ENCODE assay signal across 31 cellular contexts in genomic region chr15:43190178-43190577, GRCh38. TPM values are rescaled to one million over a fixed set of nuclear protein-coding genes. Genes with fewer than 3 reads are reported as not detected.
A peak's percentile ranks its signal among the peaks of the same experiment; 100 is the strongest.
DNase-seq lines count a peak whose midpoint lies in the region; ATAC-seq and TF ChIP-seq lines count a peak whose summit lies in the region.
"Had no signal": no experiment of that assay in that cellular context is flagged by ENCODE, and none has a peak within 500 bp of the region (broad histone marks: within the 10 kb centered on the region; RNA-seq: fewer than 3 reads in every experiment).

No MANE protein-coding gene starts in this region.

- TF ChIP-seq EP300 in gastroesophageal sphincter (IDR thresholded peaks at IDR 0.05) = no peak

- no peak for TF ChIP-seq POLR2A in gastroesophageal sphincter (IDR thresholded peaks at IDR 0.05)

- peaks cover 21 to 60% of the 10 kb centered on the region in 2 donors for H3K36me3 ChIP-seq in gastroesophageal sphincter

- peaks cover 0 to 42% (median 12%) of the 10 kb centered on the region in 3 donors for H3K4me1 ChIP-seq in gastroesophageal sphincter

- WGBS in gastroesophageal sphincter (ENCODE audit: low coverage in 1 of 2), 2 donors = 33 to 55% methylated on average over 1 of the region's 1 CpG

- peaks cover 24% of the 10 kb centered on the region for H3K4me1 Mint-ChIP-seq in memory B cell
- peaks cover 16% of the 10 kb centered on the region for H3K4me1 Mint-ChIP-seq in activated T-cell treated with anti-CD3 and anti-CD28 coated beads, Interleukin-2, amount 50 U/mL, for 72 hours (ENCODE audit: low read depth)

- H3K4me3 Mint-ChIP-seq in memory B cell = no peak overlapping the region
- H3K4me3 Mint-ChIP-seq in activated T-cell treated with anti-CD3 and anti-CD28 coated beads, Interleukin-2, amount 50 U/mL, for 72 hours = no peak overlapping the region
- H3K4me3 Mint-ChIP-seq: activated CD4-positive, alpha-beta T cell treated with anti-CD3 and anti-CD28 coated beads, Interleukin-2, amount 10 ng/mL, durations not matched to agents 24 days and 14 days; activated CD8-positive, alpha-beta memory T cell treated with anti-CD3 and anti-CD28 coated beads, Interleukin-2, amount 10 ng/mL, durations not matched to agents 7 days and 5 days; neural crest cell; T-cell had no signal

- H3K27me3 ChIP-seq in gastroesophageal sphincter = no peaks in the 10 kb centered on the region

- H3K9me3 Mint-ChIP-seq in memory B cell = no peaks in the 10 kb centered on the region
- H3K9me3 Mint-ChIP-seq in activated T-cell treated with anti-CD3 and anti-CD28 coated beads, Interleukin-2, amount 50 U/mL, for 72 hours = no peaks in the 10 kb centered on the region
- H3K9me3 Mint-ChIP-seq: activated CD4-positive, alpha-beta T cell treated with anti-CD3 and anti-CD28 coated beads, Interleukin-2, amount 10 ng/mL, durations not matched to agents 24 days and 14 days; CD8-positive, alpha-beta memory T cell; IgD-negative memory B cell; neural crest cell; T-cell had no signal

- H3K36me3 Mint-ChIP-seq in memory B cell = peaks cover 28% of the 10 kb centered on the region
- peaks cover 11 to 32% of the 10 kb centered on the region in 2 donors for H3K36me3 Mint-ChIP-seq in activated T-cell treated with anti-CD3 and anti-CD28 coated beads, Interleukin-2, amount 50 U/mL, for 72 hours (ENCODE audit: insufficient read depth in 2 of 2)

- H3K4me3 ChIP-seq in AG10803 (ENCODE audit: low read length) = no peak overlapping the region
- no peak overlapping the region for H3K4me3 ChIP-seq in gastroesophageal sphincter
- H3K4me3 ChIP-seq: lower lobe of right lung, PC-9 had no signal

- no peaks in the 10 kb centered on the region for H3K27me3 Mint-ChIP-seq in memory B cell
- H3K27me3 Mint-ChIP-seq in activated T-cell treated with anti-CD3 and anti-CD28 coated beads, Interleukin-2, amount 50 U/mL, for 72 hours (ENCODE audit: low read depth) = no peaks in the 10 kb centered on the region
- H3K27me3 Mint-ChIP-seq: activated CD4-positive, alpha-beta T cell treated with anti-CD3 and anti-CD28 coated beads, Interleukin-2, amount 10 ng/mL, durations not matched to agents 24 days and 14 days; activated CD8-positive, alpha-beta memory T cell treated with anti-CD3 and anti-CD28 coated beads, Interleukin-2, amount 10 ng/mL, durations not matched to agents 7 days and 5 days; CD8-positive, alpha-beta memory T cell; IgD-negative memory B cell; T-cell had no signal

- peak; percentile 45 for DNase-seq in AG10803 (ENCODE audit: low read depth)
- DNase-seq in memory B cell (ENCODE audit: low spot score in 2 of 2) = no peak
- no peak for DNase-seq in activated CD8-positive, alpha-beta memory T cell treated with anti-CD3 and anti-CD28 coated beads, Interleukin-2, amount 50 U/mL, for 48 hours
- DNase-seq in activated T-cell treated with anti-CD3 and anti-CD28 coated beads for 4 hours = no peak
- no peak for DNase-seq in activated T-cell treated with anti-CD3 and anti-CD28 coated beads, Interleukin-2, amount 50 U/mL, for 72 hours
- DNase-seq in SKM-1 (lab: John Stamatoyannopoulos, UW; ENCODE audit: unreplicated experiment) = no peak
- DNase-seq: activated CD4-positive, alpha-beta T cell treated with anti-CD3 and anti-CD28 coated beads, Interleukin-2, amount 10 ng/mL, durations not matched to agents 24 days and 14 days; activated CD8-positive, alpha-beta memory T cell treated with anti-CD3 and anti-CD28 coated beads, Interleukin-2, amount 10 ng/mL, durations not matched to agents 7 days and 5 days; activated naive CD4-positive, alpha-beta T cell treated with anti-CD3 and anti-CD28 coated beads, Interleukin-2, amount 50 U/mL, for 16 hours; aorta; CD8-positive, alpha-beta memory T cell; DMS153; effector CD8-positive, alpha-beta T cell; foreskin melanocyte; hypothalamus; lower lobe of right lung; MM.1S; NCI-H1417 treated with DMSO at 0.1 percent for 48 hours; NCI-H524; NK-92 treated with Interleukin-12 subunit alpha and Interleukin-12 subunit beta, amount 100 ng/mL, for 24 hours; PC-9; SIG-M5; small intestine; stimulated activated CD4-positive, alpha-beta T cell treated with anti-CD3 and anti-CD28 coated beads, Interleukin-2, amount 100 ng/mL, for 24 hours; T-cell had no signal

- H3K27ac Mint-ChIP-seq in memory B cell = peak overlapping the region; percentile 0
- no peak overlapping the region for H3K27ac Mint-ChIP-seq in activated T-cell treated with anti-CD3 and anti-CD28 coated beads, Interleukin-2, amount 50 U/mL, for 72 hours
- H3K27ac Mint-ChIP-seq: activated CD4-positive, alpha-beta T cell treated with anti-CD3 and anti-CD28 coated beads, Interleukin-2, amount 10 ng/mL, durations not matched to agents 24 days and 14 days; activated CD8-positive, alpha-beta memory T cell treated with anti-CD3 and anti-CD28 coated beads, Interleukin-2, amount 10 ng/mL, durations not matched to agents 7 days and 5 days had no signal

- TF ChIP-seq CTCF in AG10803 (conservative IDR thresholded peaks at IDR 0.05; ENCODE audit: low read length) = no peak
- no peak for TF ChIP-seq CTCF in VCaP (conservative IDR thresholded peaks at IDR 0.05)
- TF ChIP-seq CTCF in gastroesophageal sphincter (IDR thresholded peaks at IDR 0.05) = no peak

- ATAC-seq in gastroesophageal sphincter (no peak), memory B cell (ENCODE audit: low read depth) (no peak)
- no peak for ATAC-seq in activated T-cell treated with anti-CD3 and anti-CD28 coated beads, Interleukin-2, amount 50 U/mL, for 72 hours (replicated peaks in 1 of 2)
- ATAC-seq: activated CD8-positive, alpha-beta memory T cell treated with anti-CD3 and anti-CD28 coated beads, Interleukin-2, amount 10 ng/mL, durations not matched to agents 7 days and 5 days; lower lobe of right lung; T-cell had no signal

- H3K27ac ChIP-seq in VCaP (peak overlapping the region; percentile 43), gastroesophageal sphincter (peak overlapping the region in 3 of 4 donors; percentile 14 to 48 (median 24))
- H3K27ac ChIP-seq: HL-60, lower lobe of right lung, PC-9 had no signal

- H3K9me3 ChIP-seq in gastroesophageal sphincter = no peaks in the 10 kb centered on the region
- H3K9me3 ChIP-seq: lower lobe of right lung had no signal

RNA-seq across cellular contexts. Expression of gene CCNDBP1, which starts 5.0 kb away (rescaled TPM):
- 10 to 100 TPM; 43.0 to 70.9 (median 54.1) TPM for total RNA-seq in gastroesophageal sphincter
- total RNA-seq in activated T-cell treated with anti-CD3 and anti-CD28 coated beads, Interleukin-2, amount 50 U/mL, for 72 hours = 10 to 100 TPM; 90.9 to 97.6 TPM

RNA-seq across cellular contexts. Expression of gene EPB42, which starts 30.6 kb away (rescaled TPM):
- total RNA-seq in gastroesophageal sphincter = under 1 TPM in 2 of 4 donors, not detected in 2; 0.12 to 0.40 TPM
- total RNA-seq in activated T-cell treated with anti-CD3 and anti-CD28 coated beads, Interleukin-2, amount 50 U/mL, for 72 hours = not detected
- total RNA-seq: activated CD4-positive, alpha-beta T cell treated with anti-CD3 and anti-CD28 coated beads, Interleukin-2, amount 10 ng/mL, durations not matched to agents 24 days and 14 days; activated CD8-positive, alpha-beta memory T cell treated with anti-CD3 and anti-CD28 coated beads, Interleukin-2, amount 10 ng/mL, durations not matched to agents 7 days and 5 days; CD8-positive, alpha-beta memory T cell; lower lobe of right lung; neural crest cell; PC-9; T-cell; ureter had no signal

RNA-seq across cellular contexts. Expression of gene TMEM62, which starts 56.8 kb away (rescaled TPM):
- total RNA-seq in gastroesophageal sphincter = 10 to 100 TPM; 11.5 to 25.2 (median 22.9) TPM
- 10 to 100 TPM; 17.1 to 19.2 TPM for total RNA-seq in activated T-cell treated with anti-CD3 and anti-CD28 coated beads, Interleukin-2, amount 50 U/mL, for 72 hours
